Comparison of ENCODE assay signal across 19 cellular contexts in genomic region chr6:53257001-53257400, GRCh38.
DNase-seq lines count a peak whose midpoint lies in the region; ATAC-seq and TF ChIP-seq lines count a peak whose summit lies in the region.
"Had no signal": no experiment of that assay in that cellular context is flagged by ENCODE, and none has a peak within 500 bp of the region (broad histone marks: within the 10 kb centered on the region; RNA-seq: fewer than 3 reads in every experiment).

No MANE protein-coding gene starts in this region.

- no peaks in the 10 kb centered on the region for H3K27me3 Mint-ChIP-seq in activated CD4-positive, alpha-beta T cell treated with anti-CD3 and anti-CD28 coated beads, Interleukin-2, amount 10 ng/mL, durations not matched to agents 7 days and 5 days
- no peaks in the 10 kb centered on the region for H3K27me3 Mint-ChIP-seq in activated B cell treated with CpG ODN at 0.5 μM for 24 hours
- H3K27me3 Mint-ChIP-seq in stimulated activated naive B cell treated with anti-CD40 and anti-IgM and Interleukin-4, amounts not matched to agents 10 μg/mL and 1 μg/mL and 100 μg/mL, for 72 hours = no peaks in the 10 kb centered on the region

- WGBS in right lobe of liver (ENCODE audit: insufficient coverage, low coverage, low lambda C conversion rate, missing lambda C conversion rate) = 15% methylated on average over 3 of the region's 3 CpGs
- WGBS in SK-N-SH (ENCODE audit: low lambda C conversion rate) = 78% methylated on average over 3 of the region's 3 CpGs

- CTCF ChIA-PET in activated CD4-positive, alpha-beta T cell treated with anti-CD3 and anti-CD28 coated beads, Interleukin-2, amount 10 ng/mL, durations not matched to agents 7 days and 5 days (lab: Charles Lee) = interaction anchor here (1.4 to 1.7 kb wide), 2 partner anchors 13 to 85 kb away, joined by 4 read pairs; no protein-coding TSS in a partner anchor
- CTCF ChIA-PET in activated B cell treated with CpG ODN at 0.5 μM for 24 hours (lab: Charles Lee) = interaction anchor here (0.9 to 1.7 kb wide), 3 partner anchors 10 to 84 kb away, joined by 3 to 5 read pairs (median 3); no protein-coding TSS in a partner anchor
- CTCF ChIA-PET in SK-N-SH (lab: Yijun Ruan, JAX) = interaction anchor here (1.2 to 2.1 kb wide), 2 partner anchors 16 to 85 kb away, joined by 3 to 13 read pairs; no protein-coding TSS in a partner anchor

- peak overlapping the region; percentile 5 for H3K27ac Mint-ChIP-seq in activated CD4-positive, alpha-beta T cell treated with anti-CD3 and anti-CD28 coated beads, Interleukin-2, amount 10 ng/mL, durations not matched to agents 7 days and 5 days
- H3K27ac Mint-ChIP-seq in activated B cell treated with CpG ODN at 0.5 μM for 24 hours = peak overlapping the region; percentile 63
- peak overlapping the region; percentile 15 for H3K27ac Mint-ChIP-seq in stimulated activated naive B cell treated with anti-CD40 and anti-IgM and Interleukin-4, amounts not matched to agents 10 μg/mL and 1 μg/mL and 100 μg/mL, for 72 hours

- H3K9me3 ChIP-seq in right lobe of liver (no peaks in the 10 kb centered on the region), SK-N-SH (no peaks in the 10 kb centered on the region)

- no peak overlapping the region for H3K4me3 ChIP-seq in right lobe of liver
- H3K4me3 ChIP-seq in SK-N-SH (ENCODE audit: low read depth in 2 of 2, low read length in 1 of 2) = no peak overlapping the region

- H4K20me1 ChIP-seq in SK-N-SH (ENCODE audit: insufficient read depth) = no peaks in the 10 kb centered on the region

- POLR2A ChIA-PET in activated CD4-positive, alpha-beta T cell treated with anti-CD3 and anti-CD28 coated beads, Interleukin-2, amount 10 ng/mL, durations not matched to agents 7 days and 5 days (lab: Charles Lee) = no interaction called here
- POLR2A ChIA-PET in activated B cell treated with CpG ODN at 0.5 μM for 24 hours (lab: Charles Lee) (interaction anchor here (1.2 to 2.2 kb wide), 3 partner anchors 10 to 84 kb away, joined by 5 to 7 read pairs (median 6); no protein-coding TSS in a partner anchor), SK-N-SH (lab: Yijun Ruan, JAX) (no interaction called here)

- no peaks in the 10 kb centered on the region for H3K4me1 Mint-ChIP-seq in activated CD4-positive, alpha-beta T cell treated with anti-CD3 and anti-CD28 coated beads, Interleukin-2, amount 10 ng/mL, durations not matched to agents 7 days and 5 days
- H3K4me1 Mint-ChIP-seq in activated B cell treated with CpG ODN at 0.5 μM for 24 hours = peaks cover 71% of the 10 kb centered on the region
- H3K4me1 Mint-ChIP-seq in stimulated activated naive B cell treated with anti-CD40 and anti-IgM and Interleukin-4, amounts not matched to agents 10 μg/mL and 1 μg/mL and 100 μg/mL, for 72 hours = peaks cover 27 to 73% of the 10 kb centered on the region in 2 donors
- H3K4me1 Mint-ChIP-seq: H9 had no signal

- TF ChIP-seq CTCF in activated B cell treated with CpG ODN at 0.5 μM for 24 hours (IDR thresholded peaks at IDR 0.05) (no peak), right lobe of liver (IDR thresholded peaks at IDR 0.05) (no peak), SK-N-SH (IDR thresholded peaks at IDR 0.05) (no peak)

- peaks cover 46% of the 10 kb centered on the region for H3K36me3 Mint-ChIP-seq in activated CD4-positive, alpha-beta T cell treated with anti-CD3 and anti-CD28 coated beads, Interleukin-2, amount 10 ng/mL, durations not matched to agents 7 days and 5 days (ENCODE audit: low read depth)
- H3K36me3 Mint-ChIP-seq in activated B cell treated with CpG ODN at 0.5 μM for 24 hours (ENCODE audit: low read depth) = peaks cover 60% of the 10 kb centered on the region
- peaks cover 62 to 64% of the 10 kb centered on the region in 2 donors for H3K36me3 Mint-ChIP-seq in stimulated activated naive B cell treated with anti-CD40 and anti-IgM and Interleukin-4, amounts not matched to agents 10 μg/mL and 1 μg/mL and 100 μg/mL, for 72 hours

- no peak overlapping the region for H3K27ac ChIP-seq in right lobe of liver
- H3K27ac ChIP-seq in SK-N-SH (ENCODE audit: low read depth in 2 of 2, low read length in 1 of 2) = no peak overlapping the region; a peak in 1 of 4 replicates
- H3K27ac ChIP-seq: KMS-11 had no signal

- no peaks in the 10 kb centered on the region for H3K9me2 ChIP-seq in SK-N-SH

- H3K9ac ChIP-seq in SK-N-SH = no peak overlapping the region
- H3K9ac ChIP-seq: KMS-11 had no signal

- no peaks in the 10 kb centered on the region for H3K27me3 ChIP-seq in right lobe of liver
- H3K27me3 ChIP-seq in SK-N-SH (ENCODE audit: insufficient read depth) = no peaks in the 10 kb centered on the region

- H3K4me2 ChIP-seq in SK-N-SH = no peak overlapping the region
- H3K4me2 ChIP-seq: KMS-11 had no signal

- no peak for TF ChIP-seq EP300 in SK-N-SH (IDR thresholded peaks at IDR 0.05; ENCODE audit: borderline replicate concordance in 1 of 2, low read depth in 1 of 2, low read length in 1 of 2)

- no peak overlapping the region for H3K4me3 Mint-ChIP-seq in activated CD4-positive, alpha-beta T cell treated with anti-CD3 and anti-CD28 coated beads, Interleukin-2, amount 10 ng/mL, durations not matched to agents 7 days and 5 days
- H3K4me3 Mint-ChIP-seq in activated B cell treated with CpG ODN at 0.5 μM for 24 hours = no peak overlapping the region
- no peak overlapping the region for H3K4me3 Mint-ChIP-seq in stimulated activated naive B cell treated with anti-CD40 and anti-IgM and Interleukin-4, amounts not matched to agents 10 μg/mL and 1 μg/mL and 100 μg/mL, for 72 hours
- H3K4me3 Mint-ChIP-seq: H9 had no signal

- no peak for TF ChIP-seq RAD21 in SK-N-SH (IDR thresholded peaks at IDR 0.05; ENCODE audit: low read length)

- H3K36me3 ChIP-seq in right lobe of liver = peaks cover 0 to 19% (median 4%) of the 10 kb centered on the region in 4 donors
- peaks cover 24 to 29% of the 10 kb centered on the region in 2 experiments for H3K36me3 ChIP-seq in SK-N-SH (replicated peaks in 1 of 2; ENCODE audit: control insufficient read depth in 1 of 2, insufficient read depth in 2 of 2, low read length in 1 of 2)

- no peaks in the 10 kb centered on the region for H3K9me3 Mint-ChIP-seq in activated CD4-positive, alpha-beta T cell treated with anti-CD3 and anti-CD28 coated beads, Interleukin-2, amount 10 ng/mL, durations not matched to agents 7 days and 5 days
- peaks cover 2% of the 10 kb centered on the region for H3K9me3 Mint-ChIP-seq in activated B cell treated with CpG ODN at 0.5 μM for 24 hours
- peaks cover 0 to 7% of the 10 kb centered on the region in 2 donors for H3K9me3 Mint-ChIP-seq in stimulated activated naive B cell treated with anti-CD40 and anti-IgM and Interleukin-4, amounts not matched to agents 10 μg/mL and 1 μg/mL and 100 μg/mL, for 72 hours
- H3K9me3 Mint-ChIP-seq: H9 had no signal

- intact Hi-C loops in activated B cell treated with CpG ODN at 0.5 μM for 24 hours (cut with micrococcal nuclease) (loop anchor here (10.0 kb wide), 1 partner anchor 262 kb away; the partner anchor contains the start of gene GSTA4), right lobe of liver (cut with DNase I) (no loop called here)

- no peak overlapping the region for H2AFZ ChIP-seq in SK-N-SH (ENCODE audit: low read depth)

- no peaks in the 10 kb centered on the region for H3F3A ChIP-seq in SK-N-SH (replicated peaks; ENCODE audit: insufficient read depth)

- H3K79me2 ChIP-seq in SK-N-SH (ENCODE audit: insufficient read depth) = no peaks in the 10 kb centered on the region

- no peak for DNase-seq in activated CD4-positive, alpha-beta T cell treated with anti-CD3 and anti-CD28 coated beads, Interleukin-2, amount 10 ng/mL, durations not matched to agents 7 days and 5 days
- DNase-seq in activated CD4-positive, alpha-beta T cell treated with anti-CD3 and anti-CD28 coated beads, Interleukin-2, amount 50 U/mL, for 1 hour = no peak
- DNase-seq in activated B cell treated with CpG ODN at 0.5 μM for 24 hours = no peak
- DNase-seq in right lobe of liver = no peak
- DNase-seq in stimulated activated naive B cell treated with anti-CD40 and anti-IgM and Interleukin-4, amounts not matched to agents 10 μg/mL and 1 μg/mL and 100 μg/mL, for 72 hours = no peak
- DNase-seq in SK-N-SH = no peak
- DNase-seq in DMS114 treated with DMSO at 0.1 percent for 48 hours (lab: John Stamatoyannopoulos, UW; ENCODE audit: unreplicated experiment) = no peak
- DNase-seq in NCI-H1417 treated with DMSO at 0.1 percent for 48 hours (lab: John Stamatoyannopoulos, UW) = no peak
- DNase-seq: 8988T, DMS 273 treated with DMSO at 0.1 percent for 48 hours, GDM1, H9, NCI-H1436 treated with DMSO at 0.1 percent for 48 hours, NCI-H2029, NCI-H2171, NCI-H446 treated with DMSO at 0.1 percent for 48 hours, NCI-H69, SHP77 had no signal

- no peak for TF ChIP-seq POLR2A in right lobe of liver (IDR thresholded peaks at IDR 0.05)

- no peak for ATAC-seq in activated B cell treated with CpG ODN at 0.5 μM for 24 hours (ENCODE audit: low read depth)
- peak; percentile 44 to 79 (median 65) for ATAC-seq in right lobe of liver
- no peak for ATAC-seq in stimulated activated naive B cell treated with anti-CD40 and anti-IgM and Interleukin-4, amounts not matched to agents 10 μg/mL and 1 μg/mL and 100 μg/mL, for 72 hours (replicated peaks)

- peaks cover 0 to 29% (median 0%) of the 10 kb centered on the region in 4 donors for H3K4me1 ChIP-seq in right lobe of liver
- H3K4me1 ChIP-seq in SK-N-SH (ENCODE audit: control insufficient read depth in 1 of 2, insufficient read depth in 2 of 2, low read depth in 1 of 2, low read length in 1 of 2) = peaks cover 0 to 3% of the 10 kb centered on the region in 2 experiments; a peak in 1 of 4 replicates

TF ChIP-seq in SK-N-SH, 30 proteins besides CTCF, POLR2A, EP300 and RAD21 (continues in another document):
- TF ChIP-seq USF1 (IDR thresholded peaks at IDR 0.05; ENCODE audit: borderline replicate concordance, low read depth) = no peak
- TF ChIP-seq RFX5 (IDR thresholded peaks at IDR 0.05; ENCODE audit: low read length) = no peak

Comparison
In these comparisons a context has a peak if more than half of its experiments do, and no peak if none do; other contexts are left out.
1. H3K27ac Mint-ChIP-seq: peak in every context shown above with its lines; median percentile 63 in activated B cell treated with CpG ODN at 0.5 μM for 24 hours; 15 in stimulated activated naive B cell treated with anti-CD40 and anti-IgM and Interleukin-4, amounts not matched to agents 10 μg/mL and 1 μg/mL and 100 μg/mL, for 72 hours; 5 in activated CD4-positive, alpha-beta T cell treated with anti-CD3 and anti-CD28 coated beads, Interleukin-2, amount 10 ng/mL, durations not matched to agents 7 days and 5 days.
2. ATAC-seq: peak in right lobe of liver (4 of 4); none in activated B cell treated with CpG ODN at 0.5 μM for 24 hours (single experiment) and stimulated activated naive B cell treated with anti-CD40 and anti-IgM and Interleukin-4, amounts not matched to agents 10 μg/mL and 1 μg/mL and 100 μg/mL, for 72 hours (0 of 2).